19 cellular contexts compared by ENCODE assay signal in the genomic region with DNA sequence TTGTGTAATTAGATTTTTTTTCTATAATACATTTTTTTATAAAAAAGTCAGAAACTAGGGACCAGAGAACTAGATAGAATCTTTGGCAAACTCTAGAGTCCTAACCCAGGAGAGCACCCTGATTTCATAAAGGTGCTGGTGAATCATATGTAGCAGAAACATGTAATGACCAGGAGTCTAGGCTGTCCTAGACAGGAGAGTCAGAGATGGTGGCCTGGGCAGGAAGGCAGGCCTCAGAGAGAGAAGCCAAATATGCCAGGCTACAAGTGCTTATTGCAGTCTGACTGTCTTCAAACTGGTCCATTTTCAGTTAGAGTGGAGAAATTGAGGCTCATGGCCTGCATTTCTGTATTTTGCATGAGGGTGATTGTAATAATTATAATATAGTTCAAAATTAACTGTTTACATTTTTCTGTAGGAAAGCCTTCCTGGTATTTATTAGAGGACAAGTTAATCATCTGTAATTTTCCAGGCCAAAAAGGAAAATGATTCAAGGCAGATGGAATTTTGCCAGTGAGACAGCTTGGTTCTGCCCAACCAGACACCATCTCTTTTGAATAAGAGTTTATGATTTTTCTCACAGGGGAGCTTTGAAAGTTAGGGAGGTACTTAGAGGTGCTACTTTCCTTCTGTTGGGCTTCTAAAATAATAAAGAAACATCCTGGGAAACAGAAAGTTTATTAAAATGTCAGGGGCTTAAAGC.
A peak's percentile ranks its signal among the peaks of the same experiment; 100 is the strongest.
DNase-seq lines count a peak whose midpoint lies in the region; ATAC-seq and TF ChIP-seq lines count a peak whose summit lies in the region.
"Had no signal": no experiment of that assay in that cellular context is flagged by ENCODE, and none has a peak within 500 bp of the region (broad histone marks: within the 10 kb centered on the region; RNA-seq: fewer than 3 reads in every experiment).

No MANE protein-coding gene starts in this region.

- in situ Hi-C loops in mammary epithelial cell (cut with MboI; ENCODE audit: low sequenced_read_pairs in 2 of 2), result no loop called here

- DNase-seq in mammary epithelial cell (peak; percentile 11), breast epithelium (ENCODE audit: low spot score in 2 of 2) (no peak), chondrocyte (ENCODE audit: low spot score) (no peak), glomerular visceral epithelial cell (ENCODE audit: extremely low spot score) (peak; percentile 12), spleen (no peak), RKO (ENCODE audit: low spot score) (no peak)
- DNase-seq: 8988T; activated CD4-positive, alpha-beta T cell treated with anti-CD3 and anti-CD28 coated beads for 1 hour; activated naive CD4-positive, alpha-beta T cell treated with anti-CD3 and anti-CD28 coated beads for 36 hours; CD4-positive, alpha-beta T cell; effector CD8-positive, alpha-beta T cell; NK-92 treated with Interleukin-12 subunit alpha and Interleukin-12 subunit beta, amount 100 ng/mL, for 24 hours; occipital lobe; Right ventricle myocardium superior; transverse colon had no signal

- intact Hi-C loops in mammary epithelial cell (cut with micrococcal nuclease), result no loop called here
- intact Hi-C loops in breast epithelium (cut with DNase I; ENCODE audit: low total_unique reads), result no loop called here
- intact Hi-C loops in spleen (cut with DNase I; ENCODE audit: low total_unique reads), result no loop called here

- no peaks in the 10 kb centered on the region for H3K27me3 ChIP-seq in mammary epithelial cell (ENCODE audit: insufficient read depth, low read length)
- H3K27me3 ChIP-seq in breast epithelium, result no peaks in the 10 kb centered on the region
- H3K27me3 ChIP-seq in spleen (replicated peaks in 1 of 7), result no peaks in the 10 kb centered on the region
- H3K27me3 ChIP-seq: transverse colon had no signal

- H3K4me1 ChIP-seq in mammary epithelial cell (ENCODE audit: insufficient read depth, low read length), result peaks cover 8% of the 10 kb centered on the region
- H3K4me1 ChIP-seq in breast epithelium, result no peaks in the 10 kb centered on the region
- H3K4me1 ChIP-seq in spleen, result peaks cover 0 to 5% (median 0%) of the 10 kb centered on the region in 6 donors
- H3K4me1 ChIP-seq: transverse colon had no signal

- dilution Hi-C loops in mammary epithelial cell (cut with HindIII; ENCODE audit: low sequenced_read_pairs), result loop anchor here (5.0 kb wide), 3 partner anchors 36 to 86 kb away; no protein-coding TSS in a partner anchor

- H3K4me2 ChIP-seq in mammary epithelial cell (ENCODE audit: insufficient read depth, low read depth, low read length), result no peak overlapping the region

- TF ChIP-seq POLR2A in breast epithelium (IDR thresholded peaks at IDR 0.05) (no peak), spleen (IDR thresholded peaks at IDR 0.05) (no peak)

- no peak overlapping the region for H3K4me3 ChIP-seq in mammary epithelial cell (replicated peaks in 1 of 3; ENCODE audit: insufficient read depth in 1 of 3, low read depth in 2 of 3, low read length in 3 of 3)
- H3K4me3 ChIP-seq in breast epithelium, result no peak overlapping the region
- H3K4me3 ChIP-seq in spleen, result no peak overlapping the region
- H3K4me3 ChIP-seq: transverse colon had no signal

- no peaks in the 10 kb centered on the region for H3K9me3 Mint-ChIP-seq in chondrocyte (ENCODE audit: low read depth)
- H3K9me3 Mint-ChIP-seq: activated naive CD4-positive, alpha-beta T cell treated with anti-CD3 and anti-CD28 coated beads for 36 hours; brain; CD4-positive, alpha-beta T cell; stimulated activated effector memory CD8-positive, alpha-beta T cell treated with anti-CD3 and anti-CD28 coated beads, Interleukin-12 subunit alpha, Interleukin-12 subunit beta, amount 100 ng/mL, for 72 hours had no signal

- no peak overlapping the region for H3K9ac ChIP-seq in mammary epithelial cell (ENCODE audit: insufficient read depth, low read length)

- no peak overlapping the region for H2AFZ ChIP-seq in mammary epithelial cell (ENCODE audit: low read depth, low read length)

- H3K27me3 Mint-ChIP-seq in chondrocyte (ENCODE audit: low read depth), result no peaks in the 10 kb centered on the region
- H3K27me3 Mint-ChIP-seq: brain; CD4-positive, alpha-beta T cell had no signal

- H3K4me3 Mint-ChIP-seq in chondrocyte (ENCODE audit: unreplicated experiment), result no peak overlapping the region
- H3K4me3 Mint-ChIP-seq: activated naive CD4-positive, alpha-beta T cell treated with anti-CD3 and anti-CD28 coated beads for 36 hours; brain; CD4-positive, alpha-beta T cell; stimulated activated effector memory CD8-positive, alpha-beta T cell treated with anti-CD3 and anti-CD28 coated beads, Interleukin-12 subunit alpha, Interleukin-12 subunit beta, amount 100 ng/mL, for 72 hours had no signal

- CTCF ChIA-PET in mammary epithelial cell (lab: Charles Lee; ENCODE audit: low non-redundant PET), result no interaction called here

- no peaks in the 10 kb centered on the region for H3K79me2 ChIP-seq in mammary epithelial cell (ENCODE audit: insufficient read depth, low read length)

- peak overlapping the region; percentile 63 for H3K27ac Mint-ChIP-seq in chondrocyte (ENCODE audit: unreplicated experiment)
- H3K27ac Mint-ChIP-seq: activated naive CD4-positive, alpha-beta T cell treated with anti-CD3 and anti-CD28 coated beads for 36 hours; brain; CD4-positive, alpha-beta T cell; stimulated activated effector memory CD8-positive, alpha-beta T cell treated with anti-CD3 and anti-CD28 coated beads, Interleukin-12 subunit alpha, Interleukin-12 subunit beta, amount 100 ng/mL, for 72 hours had no signal

- H3K27ac ChIP-seq in mammary epithelial cell (ENCODE audit: insufficient read depth, low read depth, low read length) (no peak overlapping the region), breast epithelium (no peak overlapping the region), spleen (no peak overlapping the region)
- H3K27ac ChIP-seq: transverse colon had no signal

- H3K36me3 Mint-ChIP-seq in chondrocyte (ENCODE audit: low read depth), result no peaks in the 10 kb centered on the region
- H3K36me3 Mint-ChIP-seq: brain; stimulated activated effector memory CD8-positive, alpha-beta T cell treated with anti-CD3 and anti-CD28 coated beads, Interleukin-12 subunit alpha, Interleukin-12 subunit beta, amount 100 ng/mL, for 72 hours had no signal

- ATAC-seq in HG03469 (IDR thresholded peaks at IDR 0.05; ENCODE audit: unreplicated experiment), result no peak
- ATAC-seq in HG02588 (IDR thresholded peaks at IDR 0.05; ENCODE audit: unreplicated experiment), result no peak
- ATAC-seq: stimulated activated effector memory CD8-positive, alpha-beta T cell treated with anti-CD3 and anti-CD28 coated beads, Interleukin-12 subunit alpha, Interleukin-12 subunit beta, amount 100 ng/mL, for 72 hours had no signal

- H3K36me3 ChIP-seq in mammary epithelial cell (ENCODE audit: insufficient read depth, low read length) (no peaks in the 10 kb centered on the region), breast epithelium (no peaks in the 10 kb centered on the region), spleen (no peaks in the 10 kb centered on the region)
- H3K36me3 ChIP-seq: transverse colon had no signal

- H3K4me1 Mint-ChIP-seq in chondrocyte (ENCODE audit: low read depth), result peaks cover 25% of the 10 kb centered on the region

- H4K20me1 ChIP-seq in mammary epithelial cell (ENCODE audit: insufficient read depth, low read length), result no peaks in the 10 kb centered on the region

- no TSS peak for BruUV-seq in mammary epithelial cell (replicated peaks; lab: Mats Ljungman, UMichigan)

- TF ChIP-seq CTCF in mammary epithelial cell (conservative IDR thresholded peaks at IDR 0.05 in 1 of 2, IDR thresholded peaks at IDR 0.05 in 1 of 2; ENCODE audit: extremely low read depth in 1 of 2, insufficient read depth in 1 of 2, low read depth in 1 of 2, low read length in 2 of 2), result no peak
- TF ChIP-seq CTCF in breast epithelium (IDR thresholded peaks at IDR 0.05), result no peak
- no peak for TF ChIP-seq CTCF in chondrocyte (IDR thresholded peaks at IDR 0.05)
- TF ChIP-seq CTCF in spleen (IDR thresholded peaks at IDR 0.05 in 8 of 11, conservative IDR thresholded peaks at IDR 0.05 in 3 of 11), result no peak

- H3K9me3 ChIP-seq in mammary epithelial cell (replicated peaks; ENCODE audit: insufficient read depth, low read length), result no peaks in the 10 kb centered on the region
- H3K9me3 ChIP-seq in breast epithelium, result no peaks in the 10 kb centered on the region
- H3K9me3 ChIP-seq in spleen, result peaks cover 0 to 6% (median 0%) of the 10 kb centered on the region in 8 donors
- H3K9me3 ChIP-seq: transverse colon had no signal

Comparison
In these comparisons a context has a peak if more than half of its experiments do, and no peak if none do; other contexts are left out.
1. DNase-seq: peak in mammary epithelial cell (single experiment) and glomerular visceral epithelial cell (single experiment); none in breast epithelium (0 of 2), chondrocyte (single experiment), spleen (single experiment) and RKO (single experiment).